In the genomic region with DNA sequence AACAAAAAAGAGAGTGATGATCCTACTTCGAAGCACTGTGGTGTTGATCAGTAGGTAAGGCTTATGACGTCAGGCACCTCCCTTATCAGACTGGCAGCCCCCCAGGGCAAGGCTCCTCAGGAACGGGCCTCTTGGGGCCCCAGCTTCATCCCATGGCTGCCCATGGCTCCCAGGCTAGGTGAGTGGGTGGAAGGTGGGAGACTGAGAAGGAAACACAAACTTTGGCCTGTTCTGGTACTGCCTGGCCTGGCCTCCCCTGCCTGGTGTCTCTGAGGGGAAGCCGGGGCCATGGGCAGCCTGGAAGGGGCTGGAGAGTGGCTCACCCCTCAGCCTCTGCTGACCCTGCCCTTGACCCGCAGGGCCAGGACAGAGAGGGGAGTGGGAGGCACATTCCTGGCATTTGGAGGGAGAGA, we compare ENCODE assay signal across 1 cellular context.
TF ChIP-seq lines count a peak whose summit lies in the region.

No MANE protein-coding gene starts in this region.

TF ChIP-seq in HepG2, 621 proteins besides CTCF, POLR2A, EP300 and RAD21:
- TF ChIP-seq ZNF446 (CRISPR knock-in tag; IDR thresholded peaks at IDR 0.05) (no peak), CREB1 (IDR thresholded peaks at IDR 0.05) (peak; percentile 73), CREB1 (CRISPR knock-in tag; IDR thresholded peaks at IDR 0.05) (no peak), STAG1 (CRISPR knock-in tag; IDR thresholded peaks at IDR 0.05) (no peak), SMAD3 (CRISPR knock-in tag; IDR thresholded peaks at IDR 0.05) (no peak), ATF7 (IDR thresholded peaks at IDR 0.05) (peak; percentile 56; the same call in 1 of the 2 replicates), ATF7 (CRISPR knock-in tag; IDR thresholded peaks at IDR 0.05) (no peak)
